In the genomic region with DNA sequence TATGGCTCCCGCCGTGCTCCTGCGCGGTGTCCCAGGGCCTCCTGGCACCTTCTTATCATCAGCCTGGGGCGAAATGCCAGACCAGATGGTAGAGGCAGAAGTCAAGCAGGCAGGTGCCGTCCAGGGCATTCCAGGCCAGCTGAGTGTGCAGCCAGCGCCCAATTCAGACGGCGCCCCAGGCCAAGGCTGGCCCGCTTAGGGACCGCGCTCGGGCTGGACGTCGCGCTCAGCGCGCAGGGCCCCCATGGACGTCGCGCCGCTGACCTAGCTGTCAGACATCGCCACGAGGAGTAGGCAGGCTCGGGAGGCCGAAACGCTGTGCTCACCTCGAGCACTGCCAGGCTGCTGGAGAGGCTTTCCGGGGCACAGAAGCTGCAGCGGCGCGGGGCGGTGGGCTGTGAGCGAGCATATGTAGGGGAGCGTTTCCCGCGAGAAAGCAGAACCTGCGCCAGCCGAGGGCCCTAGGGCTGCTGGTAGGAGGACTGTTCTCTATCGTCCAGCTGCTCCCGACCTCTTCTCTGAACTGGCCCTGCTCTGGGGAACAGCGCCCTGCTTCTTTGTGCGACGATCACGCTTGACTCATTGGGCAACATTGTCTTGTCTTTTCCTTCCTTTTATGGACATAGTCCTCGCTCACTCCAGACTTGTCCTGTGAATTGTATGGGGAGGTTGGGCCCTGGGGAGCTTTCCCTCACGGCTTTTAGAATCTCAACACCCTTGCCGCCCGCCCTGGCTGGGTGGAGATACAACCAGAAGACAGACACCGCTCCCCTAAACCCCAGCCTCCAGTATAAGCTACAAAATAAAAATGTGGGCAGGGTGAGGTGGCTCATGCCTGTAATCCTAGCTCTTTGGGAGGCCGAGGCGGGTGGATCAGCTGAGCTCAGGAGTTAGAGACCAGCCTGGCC, we compare ENCODE assay signal across 11 cellular contexts. TPM values are rescaled to one million over a fixed set of nuclear protein-coding genes. Genes with fewer than 3 reads are reported as not detected.
DNase-seq lines count a peak whose midpoint lies in the region; ATAC-seq, FAIRE-seq and TF ChIP-seq lines count a peak whose summit lies in the region.
"Had no signal": no experiment of that assay in that cellular context is flagged by ENCODE, and none has a peak within 500 bp of the region (broad histone marks: within the 10 kb centered on the region; RNA-seq: fewer than 3 reads in every experiment).

No MANE protein-coding gene starts in this region.

- H4K20me1 ChIP-seq in hepatocyte (ENCODE audit: insufficient read depth, poor library complexity, severe bottlenecking), result no peaks in the 10 kb centered on the region

- H3K36me3 Mint-ChIP-seq in T-helper 1 cell treated with Interleukin-12 subunit alpha and Interleukin-12 subunit beta and Interleukin-4 antibody, amounts not matched to agents 30 μg/mL and 1 μg/mL, for 36 hours (ENCODE audit: low read depth), result peaks cover 1% of the 10 kb centered on the region
- peaks cover 3% of the 10 kb centered on the region for H3K36me3 Mint-ChIP-seq in T-helper 17 cell (ENCODE audit: low read depth)
- H3K36me3 Mint-ChIP-seq: IgD-negative memory B cell had no signal

- H3K4me3 Mint-ChIP-seq in T-helper 1 cell treated with Interleukin-12 subunit alpha and Interleukin-12 subunit beta and Interleukin-4 antibody, amounts not matched to agents 30 μg/mL and 1 μg/mL, for 36 hours, result peak overlapping the region; percentile 17
- no peak overlapping the region for H3K4me3 Mint-ChIP-seq in T-helper 17 cell

- no peaks in the 10 kb centered on the region for H3K36me3 ChIP-seq in hepatocyte (replicated peaks; ENCODE audit: insufficient read depth, low read depth)

- H3K9me3 ChIP-seq in T-helper 17 cell (ENCODE audit: control insufficient read depth, low read length, poor library complexity, severe bottlenecking) (no peaks in the 10 kb centered on the region), hepatocyte (ENCODE audit: low read depth) (no peaks in the 10 kb centered on the region)

- no peak for TF ChIP-seq CTCF in hepatocyte (IDR thresholded peaks at IDR 0.05; ENCODE audit: poor library complexity)
- TF ChIP-seq CTCF in D721Med (IDR thresholded peaks at IDR 0.05; ENCODE audit: insufficient read depth, missing control alignments), result no peak

- H3K4me3 ChIP-seq in hepatocyte, result no peak overlapping the region

- H3K27me3 Mint-ChIP-seq in T-helper 1 cell treated with Interleukin-12 subunit alpha and Interleukin-12 subunit beta and Interleukin-4 antibody, amounts not matched to agents 30 μg/mL and 1 μg/mL, for 36 hours (ENCODE audit: low read depth), result peaks cover 88% of the 10 kb centered on the region
- peaks cover 86% of the 10 kb centered on the region for H3K27me3 Mint-ChIP-seq in T-helper 17 cell

- H2AFZ ChIP-seq in hepatocyte, result no peak overlapping the region

- H3K27me3 ChIP-seq in hepatocyte, result peaks cover 73% of the 10 kb centered on the region

- H3K9me2 ChIP-seq in hepatocyte (replicated peaks; ENCODE audit: insufficient read depth), result no peaks in the 10 kb centered on the region

- H3K4me1 ChIP-seq in hepatocyte (ENCODE audit: insufficient read depth), result peaks cover 10% of the 10 kb centered on the region

- 14% methylated on average over 52 of the region's 52 CpGs for WGBS in hepatocyte (ENCODE audit: low lambda C conversion rate, missing lambda C conversion rate)

- no peak for DNase-seq in T-helper 1 cell
- DNase-seq in T-helper 17 cell, result no peak
- no peak for DNase-seq in hepatocyte (ENCODE audit: low spot score)
- DNase-seq in retina, result peak; percentile 63
- no peak for DNase-seq in D721Med (ENCODE audit: insufficient read length, low spot score)
- DNase-seq in stimulated activated naive CD4-positive, alpha-beta T cell (lab: John Stamatoyannopoulos, UW), result no peak
- DNase-seq: activated CD4-positive, CD25-positive, alpha-beta regulatory T cell had no signal

- no peak overlapping the region for H3K27ac Mint-ChIP-seq in T-helper 1 cell treated with Interleukin-12 subunit alpha and Interleukin-12 subunit beta and Interleukin-4 antibody, amounts not matched to agents 30 μg/mL and 1 μg/mL, for 36 hours
- H3K27ac Mint-ChIP-seq in T-helper 17 cell, result peak overlapping the region; percentile 39

- no peaks in the 10 kb centered on the region for H3K79me2 ChIP-seq in hepatocyte

- H3K4me2 ChIP-seq in hepatocyte, result peak overlapping the region; percentile 66

- H3K27ac ChIP-seq in hepatocyte, result no peak overlapping the region

- H3K9me3 Mint-ChIP-seq in T-helper 1 cell treated with Interleukin-12 subunit alpha and Interleukin-12 subunit beta and Interleukin-4 antibody, amounts not matched to agents 30 μg/mL and 1 μg/mL, for 36 hours, result no peaks in the 10 kb centered on the region
- H3K9me3 Mint-ChIP-seq: IgD-negative memory B cell had no signal

- H3K4me1 Mint-ChIP-seq in T-helper 1 cell treated with Interleukin-12 subunit alpha and Interleukin-12 subunit beta and Interleukin-4 antibody, amounts not matched to agents 30 μg/mL and 1 μg/mL, for 36 hours (ENCODE audit: low read depth), result peaks cover 27% of the 10 kb centered on the region
- peaks cover 22% of the 10 kb centered on the region for H3K4me1 Mint-ChIP-seq in T-helper 17 cell

- ATAC-seq in T-helper 17 cell, result no peak
- no peak for ATAC-seq in GM19452 (IDR thresholded peaks at IDR 0.05; ENCODE audit: unreplicated experiment)

- FAIRE-seq in D721Med (lab: Jason Lieb, UNC), result no peak

RNA-seq across cellular contexts. Expression of gene CA4, which starts 8.4 kb away (rescaled TPM):
- total RNA-seq in T-helper 17 cell (not detected), hepatocyte (1.2 and 1.9 TPM in 2 replicates)
- 6.1 and 9.8 TPM in 2 replicates for polyA plus RNA-seq in hepatocyte
- polyA plus RNA-seq: AG04450, IgD-negative memory B cell had no signal
